In genomic region chr4:184238072-184238743, GRCh38 we compare ENCODE assay signal across 22 cellular contexts. TPM values are rescaled to one million over a fixed set of nuclear protein-coding genes. Genes with fewer than 3 reads are reported as not detected.
A peak's percentile ranks its signal among the peaks of the same experiment; 100 is the strongest.
DNase-seq lines count a peak whose midpoint lies in the region; ATAC-seq and TF ChIP-seq lines count a peak whose summit lies in the region.
"Had no signal": no experiment of that assay in that cellular context is flagged by ENCODE, and none has a peak within 500 bp of the region (broad histone marks: within the 10 kb centered on the region; RNA-seq: fewer than 3 reads in every experiment).

No MANE protein-coding gene starts in this region.

- no peak overlapping the region for H3K27ac ChIP-seq in naive thymus-derived CD4-positive, alpha-beta T cell (ENCODE audit: low read depth, low read length)
- H3K27ac ChIP-seq: HL-60, right lobe of liver had no signal

- TF ChIP-seq POLR2A in GM18505 (IDR thresholded peaks at IDR 0.05; ENCODE audit: borderline replicate concordance, extremely low read depth, insufficient read depth, insufficient read length), result no peak

- no peaks in the 10 kb centered on the region for H3K9me3 Mint-ChIP-seq in activated naive CD4-positive, alpha-beta T cell treated with anti-CD3 and anti-CD28 coated beads, Interleukin-2, amount 10 ng/mL, durations not matched to agents 7 days and 5 days
- H3K9me3 Mint-ChIP-seq in T-cell, result no peaks in the 10 kb centered on the region
- H3K9me3 Mint-ChIP-seq in activated T-helper 1 cell treated with anti-CD3 and anti-CD28 coated beads, Interleukin-12 subunit alpha, Interleukin-12 subunit beta, Interleukin-2, Interleukin-4 antibody, amounts not matched to agents 30 ng/mL and 10 ng/mL and 1 ng/mL, durations not matched to agents 14 hours and 24 hours and 36 hours, result peaks cover 26% of the 10 kb centered on the region
- H3K9me3 Mint-ChIP-seq in naive thymus-derived CD4-positive, alpha-beta T cell, result no peaks in the 10 kb centered on the region
- H3K9me3 Mint-ChIP-seq: CD4-positive, alpha-beta memory T cell; central memory CD8-positive, alpha-beta T cell had no signal

- POLR2A ChIA-PET in T-cell (lab: Charles Lee), result no interaction called here
- POLR2A ChIA-PET in naive thymus-derived CD4-positive, alpha-beta T cell (lab: Charles Lee), result no interaction called here

- H3K36me3 Mint-ChIP-seq in activated naive CD4-positive, alpha-beta T cell treated with anti-CD3 and anti-CD28 coated beads, Interleukin-2, amount 10 ng/mL, durations not matched to agents 7 days and 5 days, result no peaks in the 10 kb centered on the region
- no peaks in the 10 kb centered on the region for H3K36me3 Mint-ChIP-seq in T-cell
- H3K36me3 Mint-ChIP-seq in activated T-helper 1 cell treated with anti-CD3 and anti-CD28 coated beads, Interleukin-12 subunit alpha, Interleukin-12 subunit beta, Interleukin-2, Interleukin-4 antibody, amounts not matched to agents 30 ng/mL and 10 ng/mL and 1 ng/mL, durations not matched to agents 14 hours and 24 hours and 36 hours (ENCODE audit: low read depth), result peaks cover 11% of the 10 kb centered on the region
- peaks cover 0 to 8% (median 0%) of the 10 kb centered on the region in 5 donors for H3K36me3 Mint-ChIP-seq in naive thymus-derived CD4-positive, alpha-beta T cell
- H3K36me3 Mint-ChIP-seq: CD4-positive, alpha-beta memory T cell had no signal

- H3K4me1 ChIP-seq in naive thymus-derived CD4-positive, alpha-beta T cell (ENCODE audit: control insufficient read depth in 2 of 2, insufficient read depth in 2 of 2, low read length in 2 of 2), result no peaks in the 10 kb centered on the region
- H3K4me1 ChIP-seq: right lobe of liver had no signal

- no peak overlapping the region for H3K4me3 ChIP-seq in naive thymus-derived CD4-positive, alpha-beta T cell (ENCODE audit: low read length)
- H3K4me3 ChIP-seq: lung, right lobe of liver had no signal

- H3K27ac Mint-ChIP-seq in activated naive CD4-positive, alpha-beta T cell treated with anti-CD3 and anti-CD28 coated beads, Interleukin-2, amount 10 ng/mL, durations not matched to agents 7 days and 5 days, result peak overlapping the region; percentile 90
- peak overlapping the region; percentile 70 to 81 for H3K27ac Mint-ChIP-seq in T-cell
- H3K27ac Mint-ChIP-seq in activated T-helper 1 cell treated with anti-CD3 and anti-CD28 coated beads, Interleukin-12 subunit alpha, Interleukin-12 subunit beta, Interleukin-2, Interleukin-4 antibody, amounts not matched to agents 30 ng/mL and 10 ng/mL and 1 ng/mL, durations not matched to agents 14 hours and 24 hours and 36 hours, result peak overlapping the region; percentile 97
- H3K27ac Mint-ChIP-seq in naive thymus-derived CD4-positive, alpha-beta T cell, result peak overlapping the region in 5 of 9 donors; percentile 19 to 93 (median 28)

- H3K9me3 ChIP-seq in naive thymus-derived CD4-positive, alpha-beta T cell (ENCODE audit: control insufficient read depth in 2 of 3, low read length in 3 of 3), result no peaks in the 10 kb centered on the region
- H3K9me3 ChIP-seq: right lobe of liver had no signal

- intact Hi-C loops in activated T-helper 1 cell treated with anti-CD3 and anti-CD28 coated beads, Interleukin-12 subunit alpha, Interleukin-12 subunit beta, Interleukin-2, Interleukin-4 antibody, amounts not matched to agents 30 ng/mL and 10 ng/mL and 1 ng/mL, durations not matched to agents 14 hours and 24 hours and 36 hours (cut with micrococcal nuclease), result loop anchor here (5.0 to 10.0 kb wide), 2 partner anchors 71 to 587 kb away; partner anchors contain the start of gene ACSL1
- intact Hi-C loops in naive thymus-derived CD4-positive, alpha-beta T cell (cut with micrococcal nuclease), result loop anchor here in 1 of 2 donors (5.0 kb wide), 4 partner anchors 71 to 1321 kb away; partner anchors contain the start of genes CDKN2AIP and DCTD

- CTCF ChIA-PET in activated naive CD4-positive, alpha-beta T cell treated with anti-CD3 and anti-CD28 coated beads, Interleukin-2, amount 10 ng/mL, durations not matched to agents 7 days and 5 days (lab: Charles Lee), result interaction anchor here (2.4 kb wide), 1 partner anchor 26 kb away, joined by 16 read pairs; no protein-coding TSS in a partner anchor
- CTCF ChIA-PET in T-cell (lab: Charles Lee), result interaction anchor here in 1 of 2 donors (1.2 to 1.4 kb wide), 3 partner anchors 10 to 29 kb away, joined by 3 to 6 read pairs (median 3); no protein-coding TSS in a partner anchor
- CTCF ChIA-PET in naive thymus-derived CD4-positive, alpha-beta T cell (lab: Charles Lee), result interaction anchor here (0.6 to 1.0 kb wide), 3 partner anchors 10 to 1965 kb away, joined by 3 to 5 read pairs (median 4); no protein-coding TSS in a partner anchor

- H3K27me3 Mint-ChIP-seq in activated naive CD4-positive, alpha-beta T cell treated with anti-CD3 and anti-CD28 coated beads, Interleukin-2, amount 10 ng/mL, durations not matched to agents 7 days and 5 days, result no peaks in the 10 kb centered on the region
- H3K27me3 Mint-ChIP-seq in T-cell, result no peaks in the 10 kb centered on the region
- no peaks in the 10 kb centered on the region for H3K27me3 Mint-ChIP-seq in activated T-helper 1 cell treated with anti-CD3 and anti-CD28 coated beads, Interleukin-12 subunit alpha, Interleukin-12 subunit beta, Interleukin-2, Interleukin-4 antibody, amounts not matched to agents 30 ng/mL and 10 ng/mL and 1 ng/mL, durations not matched to agents 14 hours and 24 hours and 36 hours (ENCODE audit: insufficient read depth)
- no peaks in the 10 kb centered on the region for H3K27me3 Mint-ChIP-seq in naive thymus-derived CD4-positive, alpha-beta T cell
- H3K27me3 Mint-ChIP-seq: CD4-positive, alpha-beta memory T cell; central memory CD8-positive, alpha-beta T cell had no signal

- H3K4me3 Mint-ChIP-seq in activated naive CD4-positive, alpha-beta T cell treated with anti-CD3 and anti-CD28 coated beads, Interleukin-2, amount 10 ng/mL, durations not matched to agents 7 days and 5 days, result no peak overlapping the region
- H3K4me3 Mint-ChIP-seq in T-cell, result no peak overlapping the region
- peak overlapping the region; percentile 70 for H3K4me3 Mint-ChIP-seq in activated T-helper 1 cell treated with anti-CD3 and anti-CD28 coated beads, Interleukin-12 subunit alpha, Interleukin-12 subunit beta, Interleukin-2, Interleukin-4 antibody, amounts not matched to agents 30 ng/mL and 10 ng/mL and 1 ng/mL, durations not matched to agents 14 hours and 24 hours and 36 hours
- H3K4me3 Mint-ChIP-seq in naive thymus-derived CD4-positive, alpha-beta T cell, result peak overlapping the region in 1 of 10 donors; percentile 80
- H3K4me3 Mint-ChIP-seq: central memory CD8-positive, alpha-beta T cell had no signal

- peaks cover 34% of the 10 kb centered on the region for H3K4me1 Mint-ChIP-seq in activated naive CD4-positive, alpha-beta T cell treated with anti-CD3 and anti-CD28 coated beads, Interleukin-2, amount 10 ng/mL, durations not matched to agents 7 days and 5 days
- peaks cover 8 to 23% (median 21%) of the 10 kb centered on the region in 3 donors for H3K4me1 Mint-ChIP-seq in T-cell
- H3K4me1 Mint-ChIP-seq in activated T-helper 1 cell treated with anti-CD3 and anti-CD28 coated beads, Interleukin-12 subunit alpha, Interleukin-12 subunit beta, Interleukin-2, Interleukin-4 antibody, amounts not matched to agents 30 ng/mL and 10 ng/mL and 1 ng/mL, durations not matched to agents 14 hours and 24 hours and 36 hours (ENCODE audit: low read depth), result peaks cover 55% of the 10 kb centered on the region
- H3K4me1 Mint-ChIP-seq in naive thymus-derived CD4-positive, alpha-beta T cell, result peaks cover 0 to 49% (median 8%) of the 10 kb centered on the region in 7 donors
- H3K4me1 Mint-ChIP-seq: central memory CD8-positive, alpha-beta T cell had no signal

- no peak for ATAC-seq in T-cell (replicated peaks in 1 of 4)
- ATAC-seq in naive thymus-derived CD4-positive, alpha-beta T cell, result no peak
- no peak for ATAC-seq in GM18505 (IDR thresholded peaks at IDR 0.05; ENCODE audit: unreplicated experiment)
- ATAC-seq in GM18909 (IDR thresholded peaks at IDR 0.05; ENCODE audit: poor library complexity, unreplicated experiment), result no peak
- ATAC-seq in HG02642 (IDR thresholded peaks at IDR 0.05; ENCODE audit: poor library complexity, unreplicated experiment), result no peak
- ATAC-seq: HepG2, right lobe of liver had no signal

- no peaks in the 10 kb centered on the region for H3K36me3 ChIP-seq in naive thymus-derived CD4-positive, alpha-beta T cell (ENCODE audit: control insufficient read depth in 2 of 3, insufficient read depth in 3 of 3, low read length in 3 of 3)
- H3K36me3 ChIP-seq: right lobe of liver had no signal

- no peaks in the 10 kb centered on the region for H3K27me3 ChIP-seq in naive thymus-derived CD4-positive, alpha-beta T cell (ENCODE audit: control insufficient read depth in 2 of 2, insufficient read depth in 2 of 2, low read length in 2 of 2)
- H3K27me3 ChIP-seq: right lobe of liver had no signal

- DNase-seq in activated naive CD4-positive, alpha-beta T cell treated with anti-CD3 and anti-CD28 coated beads, Interleukin-2, amount 10 ng/mL, durations not matched to agents 7 days and 5 days, result no peak
- no peak for DNase-seq in activated naive CD4-positive, alpha-beta T cell treated with anti-CD3 and anti-CD28 coated beads, Interleukin-2, amount 50 U/mL, for 16 hours
- DNase-seq in T-cell, result no peak
- no peak for DNase-seq in activated T-helper 1 cell treated with anti-CD3 and anti-CD28 coated beads, Interleukin-12 subunit alpha, Interleukin-12 subunit beta, Interleukin-2, Interleukin-4 antibody, amounts not matched to agents 30 ng/mL and 10 ng/mL and 1 ng/mL, durations not matched to agents 14 hours and 24 hours and 36 hours (ENCODE audit: low spot score)
- no peak for DNase-seq in naive thymus-derived CD4-positive, alpha-beta T cell
- DNase-seq: activated CD4-positive, CD25-positive, alpha-beta regulatory T cell; DMS 273 treated with DMSO at 0.1 percent for 48 hours; NCI-H1092; NCI-H1930; NCI-H526; right lobe of liver; T-helper 9 cell; trophoblast cell had no signal

RNA-seq across cellular contexts. Expression of gene ENPP6, which starts 20.5 kb away (rescaled TPM):
- total RNA-seq in T-cell, result not detected
- 2.5 and 3.4 TPM in 2 replicates for total RNA-seq in activated T-helper 1 cell treated with anti-CD3 and anti-CD28 coated beads, Interleukin-12 subunit alpha, Interleukin-12 subunit beta, Interleukin-2, Interleukin-4 antibody, amounts not matched to agents 30 ng/mL and 10 ng/mL and 1 ng/mL, durations not matched to agents 14 hours and 24 hours and 36 hours
- 1 to 10 TPM in 1 of 5 experiments, not detected in 4; 3.1 TPM for total RNA-seq in naive thymus-derived CD4-positive, alpha-beta T cell
- not detected for polyA plus RNA-seq in naive thymus-derived CD4-positive, alpha-beta T cell
- total RNA-seq: CD4-positive, alpha-beta memory T cell; HepG2; SK-MEL-5 had no signal
- polyA plus RNA-seq: CD4-positive, alpha-beta memory T cell; HepG2 had no signal

Comparison
In these comparisons a context has a peak if more than half of its experiments do, and no peak if none do; other contexts are left out.
1. H3K27ac Mint-ChIP-seq: peak in every context shown above with its lines; median percentile 97 in activated T-helper 1 cell treated with anti-CD3 and anti-CD28 coated beads, Interleukin-12 subunit alpha, Interleukin-12 subunit beta, Interleukin-2, Interleukin-4 antibody, amounts not matched to agents 30 ng/mL and 10 ng/mL and 1 ng/mL, durations not matched to agents 14 hours and 24 hours and 36 hours; 90 in activated naive CD4-positive, alpha-beta T cell treated with anti-CD3 and anti-CD28 coated beads, Interleukin-2, amount 10 ng/mL, durations not matched to agents 7 days and 5 days; 76 in T-cell; 28 in naive thymus-derived CD4-positive, alpha-beta T cell.